In the genomic region with DNA sequence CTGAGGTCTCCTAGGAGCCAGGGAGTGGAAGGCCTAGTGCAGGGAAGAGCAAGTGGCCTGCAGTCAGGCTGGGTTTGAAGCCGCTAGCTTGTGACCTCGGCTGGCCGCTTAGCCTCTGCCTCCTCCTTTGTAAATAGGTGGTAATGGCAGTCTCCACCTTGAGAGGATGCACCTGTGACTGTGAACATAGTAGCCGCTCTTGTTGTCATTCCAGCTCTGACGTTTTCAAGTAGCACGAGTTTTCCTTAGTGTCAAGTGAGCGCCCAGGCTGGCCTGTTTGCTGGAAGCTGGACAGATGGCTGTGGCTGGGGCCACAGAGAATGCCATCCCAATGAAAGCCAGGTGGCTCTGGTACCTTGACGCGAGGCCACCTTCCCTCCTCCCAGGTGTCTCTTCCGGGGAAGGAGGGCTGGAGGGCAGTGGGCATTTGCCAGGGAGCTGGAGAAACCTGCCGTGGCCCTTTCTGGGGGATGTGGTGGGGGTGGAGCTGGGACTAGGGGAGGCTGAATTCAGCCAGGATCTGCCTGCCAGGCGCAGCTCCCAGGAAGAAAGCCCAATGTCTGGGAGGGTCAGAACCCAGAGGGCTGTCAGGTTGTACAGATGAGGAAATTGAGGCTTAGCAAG, we compare ENCODE assay signal across 12 cellular contexts. TPM values are rescaled to one million over a fixed set of nuclear protein-coding genes. Genes with fewer than 3 reads are reported as not detected.
DNase-seq lines count a peak whose midpoint lies in the region; ATAC-seq and TF ChIP-seq lines count a peak whose summit lies in the region.
"Had no signal": no experiment of that assay in that cellular context is flagged by ENCODE, and none has a peak within 500 bp of the region (broad histone marks: within the 10 kb centered on the region; RNA-seq: fewer than 3 reads in every experiment).

No MANE protein-coding gene starts in this region.

- H3K4me1 ChIP-seq in gastroesophageal sphincter, result peaks cover 8 to 85% (median 52%) of the 10 kb centered on the region in 3 donors
- H3K4me1 ChIP-seq in stomach, result peaks cover 49 to 83% (median 69%) of the 10 kb centered on the region in 4 donors

- H3K27ac ChIP-seq in gastroesophageal sphincter (peak overlapping the region in 3 of 4 donors; percentile 77 to 89 (median 85)), stomach (peak overlapping the region in 4 of 5 donors; percentile 83 to 92 (median 87))
- H3K27ac ChIP-seq: neutrophil had no signal

- TF ChIP-seq POLR2A in gastroesophageal sphincter (IDR thresholded peaks at IDR 0.05), result no peak
- TF ChIP-seq POLR2A in stomach (IDR thresholded peaks at IDR 0.05), result no peak

- H3K4me3 Mint-ChIP-seq in nephron progenitor cell, result no peak overlapping the region
- no peak overlapping the region for H3K4me3 Mint-ChIP-seq in activated T-cell treated with anti-CD3 and anti-CD28 coated beads, Interleukin-2, amount 50 U/mL, for 4 hours

- H3K27me3 ChIP-seq in gastroesophageal sphincter (peaks cover 8% of the 10 kb centered on the region), stomach (peaks cover 0 to 27% (median 0%) of the 10 kb centered on the region in 3 donors)

- H3K4me3 ChIP-seq in gastroesophageal sphincter (peak overlapping the region in 1 of 2 donors; percentile 74), stomach (no peak overlapping the region)

- peaks cover 26% of the 10 kb centered on the region for H3K27me3 Mint-ChIP-seq in nephron progenitor cell (ENCODE audit: low read depth, poor library complexity)
- H3K27me3 Mint-ChIP-seq in activated T-cell treated with anti-CD3 and anti-CD28 coated beads, Interleukin-2, amount 50 U/mL, for 4 hours (ENCODE audit: low read depth), result peaks cover 38% of the 10 kb centered on the region

- H3K36me3 Mint-ChIP-seq in nephron progenitor cell (ENCODE audit: low read depth), result no peaks in the 10 kb centered on the region
- H3K36me3 Mint-ChIP-seq in activated T-cell treated with anti-CD3 and anti-CD28 coated beads, Interleukin-2, amount 50 U/mL, for 4 hours (ENCODE audit: insufficient read depth), result no peaks in the 10 kb centered on the region

- peak; percentile 52 for DNase-seq in DMS153 (lab: John Stamatoyannopoulos, UW)
- no peak for DNase-seq in DMS153 treated with DMSO at 0.1 percent for 48 hours (lab: John Stamatoyannopoulos, UW; ENCODE audit: unreplicated experiment)
- peak; percentile 17 for DNase-seq in NCI-H774 (lab: John Stamatoyannopoulos, UW)
- no peak for DNase-seq in stomach
- DNase-seq in nephron progenitor cell, result no peak
- DNase-seq in activated T-cell treated with anti-CD3 and anti-CD28 coated beads, Interleukin-2, amount 50 U/mL, for 4 hours, result no peak
- DNase-seq: 8988T; activated effector memory CD4-positive, alpha-beta T cell treated with anti-CD3 and anti-CD28 coated beads, Interleukin-2, amount 50 U/mL, for 16 hours; cortex of kidney had no signal

- TF ChIP-seq EP300 in gastroesophageal sphincter (IDR thresholded peaks at IDR 0.05), result no peak
- TF ChIP-seq EP300 in stomach (IDR thresholded peaks at IDR 0.05), result no peak

- ATAC-seq in gastroesophageal sphincter, result no peak
- no peak for ATAC-seq in activated T-cell treated with anti-CD3 and anti-CD28 coated beads, Interleukin-2, amount 50 U/mL, for 4 hours
- ATAC-seq in GM21619 (IDR thresholded peaks at IDR 0.05; ENCODE audit: unreplicated experiment), result no peak

- peaks cover under 1% of the 10 kb centered on the region for H3K9me3 Mint-ChIP-seq in nephron progenitor cell
- H3K9me3 Mint-ChIP-seq in activated T-cell treated with anti-CD3 and anti-CD28 coated beads, Interleukin-2, amount 50 U/mL, for 4 hours, result no peaks in the 10 kb centered on the region

- TF ChIP-seq CTCF in gastroesophageal sphincter (IDR thresholded peaks at IDR 0.05) (no peak), stomach (IDR thresholded peaks at IDR 0.05) (no peak), nephron progenitor cell (IDR thresholded peaks at IDR 0.05) (no peak)

- intact Hi-C loops in stomach (cut with DNase I; ENCODE audit: low total_unique reads), result no loop called here

- no peak overlapping the region for H3K27ac Mint-ChIP-seq in nephron progenitor cell

- 83 to 100% methylated on average over 1 to 2 of the region's 12 CpGs for WGBS in gastroesophageal sphincter (ENCODE audit: low coverage in 1 of 2), 2 donors
- WGBS in stomach, 5 donors, result 78 to 88% (median 80%) methylated on average over 12 of the region's 12 CpGs

- H3K36me3 ChIP-seq in gastroesophageal sphincter, result no peaks in the 10 kb centered on the region
- no peaks in the 10 kb centered on the region for H3K36me3 ChIP-seq in stomach
- H3K36me3 ChIP-seq: neutrophil had no signal

- H3K9me3 ChIP-seq in gastroesophageal sphincter (no peaks in the 10 kb centered on the region), stomach (no peaks in the 10 kb centered on the region)
- H3K9me3 ChIP-seq: neutrophil had no signal

- peaks cover 45% of the 10 kb centered on the region for H3K4me1 Mint-ChIP-seq in nephron progenitor cell
- H3K4me1 Mint-ChIP-seq in activated T-cell treated with anti-CD3 and anti-CD28 coated beads, Interleukin-2, amount 50 U/mL, for 4 hours (ENCODE audit: low read depth), result peaks cover 3% of the 10 kb centered on the region

RNA-seq across cellular contexts. Expression of gene ASS1, which starts 2.5 kb away (rescaled TPM):
- total RNA-seq in gastroesophageal sphincter (100 to 1,000 TPM in 1 of 4 donors, 10 to 100 TPM in 3; 46.7 to 131 (median 94.4) TPM), stomach (10 to 100 TPM in 4 of 5 donors, 1 to 10 TPM in 1; 9.8 to 88.8 (median 51.9) TPM)
- 100 to 1,000 TPM in 1 of 3 donors, 10 to 100 TPM in 2; 65.8 to 147 (median 94.4) TPM for polyA plus RNA-seq in stomach
- 1 to 10 TPM; 1.4 to 2.6 (median 2.6) TPM for total RNA-seq in activated T-cell treated with anti-CD3 and anti-CD28 coated beads, Interleukin-2, amount 50 U/mL, for 4 hours

Comparison
In these comparisons a context has a peak if more than half of its experiments do, and no peak if none do; other contexts are left out.
1. DNase-seq: peak in DMS153 (single experiment) and NCI-H774 (single experiment); none in DMS153 treated with DMSO at 0.1 percent for 48 hours (single experiment), stomach (single experiment), nephron progenitor cell (single experiment) and activated T-cell treated with anti-CD3 and anti-CD28 coated beads, Interleukin-2, amount 50 U/mL, for 4 hours (single experiment).